1 cellular context compared by ENCODE assay signal in the genomic region with DNA sequence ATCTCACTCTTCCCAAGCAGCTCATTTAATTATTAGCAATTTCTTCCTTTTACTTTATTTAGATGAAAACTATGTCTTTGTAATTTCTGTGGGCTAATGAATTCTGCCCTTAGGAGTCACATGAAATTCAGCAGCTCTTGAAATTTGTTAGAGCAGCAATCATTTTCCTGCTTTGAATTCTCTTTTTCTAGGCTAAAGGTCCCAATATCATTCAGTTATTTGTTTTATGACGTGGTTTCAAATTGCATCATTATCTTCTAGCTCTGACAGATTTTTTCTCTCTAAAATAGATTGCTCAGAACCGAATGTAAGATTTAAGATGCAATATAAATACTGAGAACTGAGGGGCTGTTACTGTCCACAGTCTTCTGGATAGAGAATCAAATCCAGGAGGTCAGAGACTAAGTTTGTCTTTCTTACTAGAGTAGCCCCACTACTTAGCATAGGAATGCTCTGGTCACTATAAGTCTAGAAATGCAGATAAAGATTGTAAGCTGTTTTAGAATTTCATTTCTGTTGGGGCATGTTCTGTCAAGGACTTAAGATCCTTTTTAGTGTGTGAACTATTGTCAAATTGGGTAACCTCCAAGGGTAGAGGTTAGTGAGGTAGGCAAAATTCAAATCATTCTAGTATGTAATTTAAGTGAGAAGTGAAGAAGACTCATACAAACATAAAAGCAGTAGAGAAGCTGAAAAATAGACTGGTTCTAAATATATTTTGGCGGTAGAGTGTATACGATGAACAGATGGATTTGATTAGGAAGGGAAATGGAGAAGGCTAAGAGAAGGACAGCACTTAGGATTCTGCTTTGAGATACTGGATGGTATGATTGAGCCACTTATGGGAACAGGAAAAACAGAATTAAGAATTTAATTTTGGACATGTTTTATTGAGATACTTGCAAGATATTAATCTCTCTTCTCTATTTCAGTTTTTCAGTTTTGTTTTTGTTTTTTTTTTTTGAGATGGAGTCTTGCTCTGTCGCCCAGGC.
TF ChIP-seq lines count a peak whose summit lies in the region.

No MANE protein-coding gene starts in this region.

TF ChIP-seq in HEK293, 187 proteins besides CTCF, POLR2A, EP300 and RAD21 (continued from another document):
- TF ChIP-seq, protein P1, sequence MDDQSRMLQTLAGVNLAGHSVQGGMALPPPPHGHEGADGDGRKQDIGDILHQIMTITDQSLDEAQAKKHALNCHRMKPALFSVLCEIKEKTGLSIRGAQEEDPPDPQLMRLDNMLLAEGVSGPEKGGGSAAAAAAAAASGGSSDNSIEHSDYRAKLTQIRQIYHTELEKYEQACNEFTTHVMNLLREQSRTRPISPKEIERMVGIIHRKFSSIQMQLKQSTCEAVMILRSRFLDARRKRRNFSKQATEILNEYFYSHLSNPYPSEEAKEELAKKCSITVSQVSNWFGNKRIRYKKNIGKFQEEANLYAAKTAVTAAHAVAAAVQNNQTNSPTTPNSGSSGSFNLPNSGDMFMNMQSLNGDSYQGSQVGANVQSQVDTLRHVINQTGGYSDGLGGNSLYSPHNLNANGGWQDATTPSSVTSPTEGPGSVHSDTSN (CRISPR knock-in tag; IDR thresholded peaks at IDR 0.05): no peak
- TF ChIP-seq KLF16 (tag by site-specific recombination; IDR thresholded peaks at IDR 0.05) (no peak), ZNF660 (tag by site-specific recombination; IDR thresholded peaks at IDR 0.05) (0 out of 2 replicates have a peak, but pooled peaks have one; percentile 38), ZNF707 (tag by site-specific recombination; IDR thresholded peaks at IDR 0.05) (no peak), ZNF211 (tag by site-specific recombination; IDR thresholded peaks at IDR 0.05; ENCODE audit: low read depth) (no peak), GFI1B (tag by site-specific recombination; IDR thresholded peaks at IDR 0.05) (0 out of 2 replicates have a peak, but pooled peaks have one; percentile 17), KLF9 (tag by site-specific recombination; IDR thresholded peaks at IDR 0.05; ENCODE audit: low read depth) (no peak), ZBTB17 (tag by site-specific recombination; IDR thresholded peaks at IDR 0.05) (peak; percentile 39), ZNF366 (tag by site-specific recombination; conservative IDR thresholded peaks at IDR 0.05) (no peak), ZNF514 (tag by site-specific recombination; IDR thresholded peaks at IDR 0.05) (no peak), RBAK (tag by site-specific recombination; IDR thresholded peaks at IDR 0.05) (no peak)
- TF ChIP-seq, protein P2, sequence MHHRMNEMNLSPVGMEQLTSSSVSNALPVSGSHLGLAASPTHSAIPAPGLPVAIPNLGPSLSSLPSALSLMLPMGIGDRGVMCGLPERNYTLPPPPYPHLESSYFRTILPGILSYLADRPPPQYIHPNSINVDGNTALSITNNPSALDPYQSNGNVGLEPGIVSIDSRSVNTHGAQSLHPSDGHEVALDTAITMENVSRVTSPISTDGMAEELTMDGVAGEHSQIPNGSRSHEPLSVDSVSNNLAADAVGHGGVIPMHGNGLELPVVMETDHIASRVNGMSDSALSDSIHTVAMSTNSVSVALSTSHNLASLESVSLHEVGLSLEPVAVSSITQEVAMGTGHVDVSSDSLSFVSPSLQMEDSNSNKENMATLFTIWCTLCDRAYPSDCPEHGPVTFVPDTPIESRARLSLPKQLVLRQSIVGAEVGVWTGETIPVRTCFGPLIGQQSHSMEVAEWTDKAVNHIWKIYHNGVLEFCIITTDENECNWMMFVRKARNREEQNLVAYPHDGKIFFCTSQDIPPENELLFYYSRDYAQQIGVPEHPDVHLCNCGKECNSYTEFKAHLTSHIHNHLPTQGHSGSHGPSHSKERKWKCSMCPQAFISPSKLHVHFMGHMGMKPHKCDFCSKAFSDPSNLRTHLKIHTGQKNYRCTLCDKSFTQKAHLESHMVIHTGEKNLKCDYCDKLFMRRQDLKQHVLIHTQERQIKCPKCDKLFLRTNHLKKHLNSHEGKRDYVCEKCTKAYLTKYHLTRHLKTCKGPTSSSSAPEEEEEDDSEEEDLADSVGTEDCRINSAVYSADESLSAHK (tag by site-specific recombination; IDR thresholded peaks at IDR 0.05): no peak
